In genomic region chr6:74656442-74656841, GRCh38 we compare ENCODE assay signal across 28 cellular contexts.
"Had no signal": no experiment of that assay in that cellular context is flagged by ENCODE, and none has a peak within 500 bp of the region (broad histone marks: within the 10 kb centered on the region; RNA-seq: fewer than 3 reads in every experiment).

No MANE protein-coding gene starts in this region.

- H3K4me3 ChIP-seq: right atrium auricular region, spleen, thyroid gland, upper lobe of left lung, vagina had no signal

- FAIRE-seq: bronchial epithelial cell, keratinocyte, TTC549 had no signal

- H3K27me3 ChIP-seq: right atrium auricular region, spleen, thyroid gland, upper lobe of left lung, vagina had no signal

- H3K27ac ChIP-seq: right atrium auricular region, spleen, thyroid gland, upper lobe of left lung, vagina, VCaP had no signal

- H3K4me3 Mint-ChIP-seq: activated T-cell treated with anti-CD3 and anti-CD28 coated beads, Interleukin-2, amount 50 U/mL, for 72 hours; central memory CD8-positive, alpha-beta T cell; dendritic cell treated with granulocyte-macrophage colony-stimulating factor and Interleukin-4, amounts not matched to agents 40 ng/mL and 50 ng/mL, for 4 days; endodermal cell; naive thymus-derived CD4-positive, alpha-beta T cell; neural crest cell; stimulated activated naive CD8-positive, alpha-beta T cell treated with anti-CD3 and anti-CD28 coated beads, Interleukin-15, Interleukin-2, amounts not matched to agents 100 ng/mL and 50 ng/mL, for 24 hours had no signal

- H3K4me1 ChIP-seq: right atrium auricular region, spleen, thyroid gland, upper lobe of left lung, vagina had no signal

- H3K27me3 Mint-ChIP-seq: central memory CD8-positive, alpha-beta T cell; dendritic cell treated with granulocyte-macrophage colony-stimulating factor and Interleukin-4, amounts not matched to agents 40 ng/mL and 50 ng/mL, for 4 days; naive thymus-derived CD4-positive, alpha-beta T cell; stimulated activated naive CD8-positive, alpha-beta T cell treated with anti-CD3 and anti-CD28 coated beads, Interleukin-15, Interleukin-2, amounts not matched to agents 100 ng/mL and 50 ng/mL, for 24 hours had no signal

- H3K36me3 Mint-ChIP-seq: activated naive CD4-positive, alpha-beta T cell treated with anti-CD3 and anti-CD28 coated beads, Interleukin-2, amount 50 U/mL, for 72 hours; naive thymus-derived CD4-positive, alpha-beta T cell had no signal

- H3K36me3 ChIP-seq: right atrium auricular region, spleen, thyroid gland, upper lobe of left lung, vagina had no signal

- H3K4me1 Mint-ChIP-seq: central memory CD8-positive, alpha-beta T cell; endodermal cell; naive thymus-derived CD4-positive, alpha-beta T cell had no signal

- ATAC-seq: activated naive CD4-positive, alpha-beta T cell treated with anti-CD3 and anti-CD28 coated beads, Interleukin-2, amount 50 U/mL, for 72 hours; activated T-cell treated with anti-CD3 and anti-CD28 coated beads, Interleukin-2, amount 50 U/mL, for 72 hours; esophagus mucosa; left cardiac atrium; left ventricle myocardium superior; naive thymus-derived CD4-positive, alpha-beta T cell had no signal

- H3K27ac Mint-ChIP-seq: activated naive CD4-positive, alpha-beta T cell treated with anti-CD3 and anti-CD28 coated beads, Interleukin-2, amount 50 U/mL, for 72 hours; activated T-cell treated with anti-CD3 and anti-CD28 coated beads, Interleukin-2, amount 50 U/mL, for 72 hours; dendritic cell treated with granulocyte-macrophage colony-stimulating factor and Interleukin-4, amounts not matched to agents 40 ng/mL and 50 ng/mL, for 4 days; endodermal cell; naive thymus-derived CD4-positive, alpha-beta T cell; stimulated activated naive CD8-positive, alpha-beta T cell treated with anti-CD3 and anti-CD28 coated beads, Interleukin-15, Interleukin-2, amounts not matched to agents 100 ng/mL and 50 ng/mL, for 24 hours had no signal

- DNase-seq: activated CD4-positive, alpha-beta T cell treated with anti-CD3 and anti-CD28 coated beads for 4 hours; activated CD4-positive, alpha-beta T cell treated with anti-CD3 and anti-CD28 coated beads, Interleukin-2, amount 50 U/mL, for 4 hours; activated naive CD4-positive, alpha-beta T cell; activated T-cell treated with anti-CD3 and anti-CD28 coated beads for 4 hours; activated T-cell treated with anti-CD3 and anti-CD28 coated beads, Interleukin-2, amount 50 U/mL, for 72 hours; anterior cingulate cortex; endodermal cell; head of caudate nucleus; hippocampal formation; left cardiac atrium; left ventricle myocardium superior; naive thymus-derived CD4-positive, alpha-beta T cell; nucleus accumbens; spleen; thyroid gland; upper lobe of left lung had no signal

- H3K9me3 ChIP-seq: right atrium auricular region, thyroid gland, upper lobe of left lung, vagina had no signal

- H3K9me3 Mint-ChIP-seq: neural crest cell had no signal
